Comparison of ENCODE assay signal across 8 cellular contexts in genomic region chr4:56655627-56656345, GRCh38. TPM values are rescaled to one million over a fixed set of nuclear protein-coding genes. Genes with fewer than 3 reads are reported as not detected.
DNase-seq lines count a peak whose midpoint lies in the region; ATAC-seq and TF ChIP-seq lines count a peak whose summit lies in the region.

No MANE protein-coding gene starts in this region.

- TF ChIP-seq CTCF in RWPE2 (IDR thresholded peaks at IDR 0.05; ENCODE audit: poor library complexity, severe bottlenecking), result no peak
- no peak for TF ChIP-seq CTCF in cardiac fibroblast (IDR thresholded peaks at IDR 0.05; ENCODE audit: low read depth, low read length)
- TF ChIP-seq CTCF in left lung (IDR thresholded peaks at IDR 0.05), result no peak

- DNase-seq in RWPE2 (ENCODE audit: low spot score) (peak; percentile 51), cardiac fibroblast (ENCODE audit: low read depth in 2 of 2) (no peak), left lung (peak in 1 of 2 donors; percentile 80), HK-2 (ENCODE audit: unreplicated experiment) (no peak)
- peak; percentile 54 for DNase-seq in stimulated activated CD8-positive, alpha-beta memory T cell treated with anti-CD3 and anti-CD28 coated beads, Interleukin-4, amount 100 ng/mL, for 48 hours

- ATAC-seq in RWPE2 (ENCODE audit: low read depth), result peak; percentile 59
- ATAC-seq in left lung, result peak; percentile 19
- ATAC-seq in HG03045 (IDR thresholded peaks at IDR 0.05; ENCODE audit: unreplicated experiment), result no peak
- no peak for ATAC-seq in GM19452 (IDR thresholded peaks at IDR 0.05; ENCODE audit: unreplicated experiment)

- peak overlapping the region; percentile 50; the same call in 1 of the 2 replicates for H3K9ac ChIP-seq in ES-I3 (ENCODE audit: low read depth, low read length)

- no peak overlapping the region for H3K27ac ChIP-seq in RWPE2 (ENCODE audit: poor library complexity, severe bottlenecking)
- peak overlapping the region; percentile 17 to 37 for H3K27ac ChIP-seq in left lung

- H3K9me3 ChIP-seq in ES-I3 (ENCODE audit: control insufficient read depth, insufficient read depth, low read length) (no peaks in the 10 kb centered on the region), RWPE2 (ENCODE audit: severe bottlenecking) (no peaks in the 10 kb centered on the region), left lung (no peaks in the 10 kb centered on the region)

- H3K36me3 ChIP-seq in ES-I3 (ENCODE audit: insufficient read depth, low read length) (no peaks in the 10 kb centered on the region), RWPE2 (ENCODE audit: low read depth) (no peaks in the 10 kb centered on the region), left lung (no peaks in the 10 kb centered on the region)

- H3K4me1 ChIP-seq in ES-I3 (ENCODE audit: insufficient read depth, low read length) (peaks cover 3% of the 10 kb centered on the region; the same call in 1 of the 2 replicates), RWPE2 (ENCODE audit: insufficient read depth, poor library complexity, severe bottlenecking) (peaks cover 17% of the 10 kb centered on the region), left lung (peaks cover 20 to 45% of the 10 kb centered on the region in 2 donors)

- H3K4me3 ChIP-seq in RWPE2 (ENCODE audit: severe bottlenecking), result peak overlapping the region; percentile 42
- peak overlapping the region; percentile 47 to 55 for H3K4me3 ChIP-seq in cardiac fibroblast (replicated peaks in 1 of 2; ENCODE audit: low read depth in 2 of 2, low read length in 2 of 2)
- peak overlapping the region; percentile 23 to 39 for H3K4me3 ChIP-seq in left lung

- intact Hi-C loops in left lung (cut with DNase I), result loop anchor here in 1 of 2 donors (10.0 kb wide), 1 partner anchor 139 kb away; no protein-coding TSS in a partner anchor

- H3K27me3 ChIP-seq in RWPE2 (ENCODE audit: insufficient read depth, poor library complexity, severe bottlenecking) (no peaks in the 10 kb centered on the region), left lung (peaks cover 4 to 58% of the 10 kb centered on the region in 2 donors)

RNA-seq across cellular contexts. Expression of gene HOPX, which starts 25.3 kb away (rescaled TPM):
- 100 to 1,000 TPM; 291 to 729 TPM for total RNA-seq in left lung

Comparison
In these comparisons a context has a peak if more than half of its experiments do, and no peak if none do; other contexts are left out.
1. ATAC-seq: peak in RWPE2 (single experiment) and left lung (single experiment); none in HG03045 (single experiment) and GM19452 (single experiment).
2. DNase-seq: peak in RWPE2 (single experiment) and stimulated activated CD8-positive, alpha-beta memory T cell treated with anti-CD3 and anti-CD28 coated beads, Interleukin-4, amount 100 ng/mL, for 48 hours (single experiment); none in cardiac fibroblast (0 of 2) and HK-2 (single experiment).
3. Peak in every context shown above with its lines, with median percentiles within 50 percentile points of each other: H3K4me3 ChIP-seq.